ENCODE assay signal across 1 cellular context in the genomic region with DNA sequence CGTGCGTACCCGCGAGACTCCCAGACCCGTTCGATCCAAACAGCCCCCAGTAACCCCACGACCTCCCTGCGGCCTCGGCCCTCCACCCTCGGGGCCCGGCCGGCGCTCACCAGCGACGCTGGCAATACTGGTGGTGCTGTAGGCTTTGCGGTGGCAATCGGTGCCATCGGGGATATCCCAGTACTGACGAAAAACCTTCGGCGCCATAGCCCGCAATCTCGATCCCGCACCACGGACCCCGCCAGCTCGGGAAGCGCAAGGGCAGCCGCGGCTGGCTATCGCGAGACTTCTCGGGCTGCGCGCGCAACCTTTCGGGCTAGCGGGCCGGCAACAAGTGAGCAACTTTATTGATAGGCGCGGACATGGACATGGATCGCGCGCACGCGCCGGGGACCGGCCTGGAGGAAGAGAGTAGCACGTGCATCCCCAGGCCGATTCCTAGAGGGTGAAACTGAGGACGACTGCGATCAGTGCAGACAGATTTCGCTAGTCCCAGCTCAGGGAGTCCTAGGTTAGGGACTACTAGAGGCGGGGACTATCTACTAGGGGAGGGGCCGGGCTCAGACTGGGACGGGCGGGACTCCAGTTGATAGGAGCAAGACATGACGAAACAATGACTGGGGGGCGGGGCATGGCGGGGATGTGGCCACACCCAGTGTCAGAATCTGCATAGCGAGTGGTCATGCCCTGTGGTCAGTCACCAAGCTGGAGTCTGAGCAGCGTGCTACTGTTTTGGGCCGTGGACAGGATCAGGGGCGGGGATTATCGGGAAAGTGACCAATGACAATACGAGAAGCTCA.
TF ChIP-seq lines count a peak whose summit lies in the region.

A gene (minus strand): TSS at position 289 of the 800 bp plus-strand sequence. CDS start 82 bp downstream, at position 207.

TF ChIP-seq in HepG2, 621 proteins besides CTCF, POLR2A, EP300 and RAD21 (continued from another document and continues in another):
- TF ChIP-seq PAX8 (CRISPR knock-in tag; IDR thresholded peaks at IDR 0.05; ENCODE audit: borderline replicate concordance) = 0 out of 2 replicates have a peak, but pooled peaks have one; percentile 17
- TF ChIP-seq NR2F2 (IDR thresholded peaks at IDR 0.05; ENCODE audit: borderline replicate concordance, low read depth) = peak; percentile 49; the same call in 1 of the 2 replicates
- TF ChIP-seq, protein P1, sequence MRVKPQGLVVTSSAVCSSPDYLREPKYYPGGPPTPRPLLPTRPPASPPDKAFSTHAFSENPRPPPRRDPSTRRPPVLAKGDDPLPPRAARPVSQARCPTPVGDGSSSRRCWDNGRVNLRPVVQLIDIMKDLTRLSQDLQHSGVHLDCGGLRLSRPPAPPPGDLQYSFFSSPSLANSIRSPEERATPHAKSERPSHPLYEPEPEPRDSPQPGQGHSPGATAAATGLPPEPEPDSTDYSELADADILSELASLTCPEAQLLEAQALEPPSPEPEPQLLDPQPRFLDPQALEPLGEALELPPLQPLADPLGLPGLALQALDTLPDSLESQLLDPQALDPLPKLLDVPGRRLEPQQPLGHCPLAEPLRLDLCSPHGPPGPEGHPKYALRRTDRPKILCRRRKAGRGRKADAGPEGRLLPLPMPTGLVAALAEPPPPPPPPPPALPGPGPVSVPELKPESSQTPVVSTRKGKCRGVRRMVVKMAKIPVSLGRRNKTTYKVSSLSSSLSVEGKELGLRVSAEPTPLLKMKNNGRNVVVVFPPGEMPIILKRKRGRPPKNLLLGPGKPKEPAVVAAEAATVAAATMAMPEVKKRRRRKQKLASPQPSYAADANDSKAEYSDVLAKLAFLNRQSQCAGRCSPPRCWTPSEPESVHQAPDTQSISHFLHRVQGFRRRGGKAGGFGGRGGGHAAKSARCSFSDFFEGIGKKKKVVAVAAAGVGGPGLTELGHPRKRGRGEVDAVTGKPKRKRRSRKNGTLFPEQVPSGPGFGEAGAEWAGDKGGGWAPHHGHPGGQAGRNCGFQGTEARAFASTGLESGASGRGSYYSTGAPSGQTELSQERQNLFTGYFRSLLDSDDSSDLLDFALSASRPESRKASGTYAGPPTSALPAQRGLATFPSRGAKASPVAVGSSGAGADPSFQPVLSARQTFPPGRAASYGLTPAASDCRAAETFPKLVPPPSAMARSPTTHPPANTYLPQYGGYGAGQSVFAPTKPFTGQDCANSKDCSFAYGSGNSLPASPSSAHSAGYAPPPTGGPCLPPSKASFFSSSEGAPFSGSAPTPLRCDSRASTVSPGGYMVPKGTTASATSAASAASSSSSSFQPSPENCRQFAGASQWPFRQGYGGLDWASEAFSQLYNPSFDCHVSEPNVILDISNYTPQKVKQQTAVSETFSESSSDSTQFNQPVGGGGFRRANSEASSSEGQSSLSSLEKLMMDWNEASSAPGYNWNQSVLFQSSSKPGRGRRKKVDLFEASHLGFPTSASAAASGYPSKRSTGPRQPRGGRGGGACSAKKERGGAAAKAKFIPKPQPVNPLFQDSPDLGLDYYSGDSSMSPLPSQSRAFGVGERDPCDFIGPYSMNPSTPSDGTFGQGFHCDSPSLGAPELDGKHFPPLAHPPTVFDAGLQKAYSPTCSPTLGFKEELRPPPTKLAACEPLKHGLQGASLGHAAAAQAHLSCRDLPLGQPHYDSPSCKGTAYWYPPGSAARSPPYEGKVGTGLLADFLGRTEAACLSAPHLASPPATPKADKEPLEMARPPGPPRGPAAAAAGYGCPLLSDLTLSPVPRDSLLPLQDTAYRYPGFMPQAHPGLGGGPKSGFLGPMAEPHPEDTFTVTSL (CRISPR knock-in tag; IDR thresholded peaks at IDR 0.05; ENCODE audit: borderline replicate concordance) = peak; percentile 74; the same call in 1 of the 2 replicates
- TF ChIP-seq MED8 (CRISPR knock-in tag; IDR thresholded peaks at IDR 0.05; ENCODE audit: insufficient replicate concordance) = peak; percentile 74
- TF ChIP-seq, protein P2, sequence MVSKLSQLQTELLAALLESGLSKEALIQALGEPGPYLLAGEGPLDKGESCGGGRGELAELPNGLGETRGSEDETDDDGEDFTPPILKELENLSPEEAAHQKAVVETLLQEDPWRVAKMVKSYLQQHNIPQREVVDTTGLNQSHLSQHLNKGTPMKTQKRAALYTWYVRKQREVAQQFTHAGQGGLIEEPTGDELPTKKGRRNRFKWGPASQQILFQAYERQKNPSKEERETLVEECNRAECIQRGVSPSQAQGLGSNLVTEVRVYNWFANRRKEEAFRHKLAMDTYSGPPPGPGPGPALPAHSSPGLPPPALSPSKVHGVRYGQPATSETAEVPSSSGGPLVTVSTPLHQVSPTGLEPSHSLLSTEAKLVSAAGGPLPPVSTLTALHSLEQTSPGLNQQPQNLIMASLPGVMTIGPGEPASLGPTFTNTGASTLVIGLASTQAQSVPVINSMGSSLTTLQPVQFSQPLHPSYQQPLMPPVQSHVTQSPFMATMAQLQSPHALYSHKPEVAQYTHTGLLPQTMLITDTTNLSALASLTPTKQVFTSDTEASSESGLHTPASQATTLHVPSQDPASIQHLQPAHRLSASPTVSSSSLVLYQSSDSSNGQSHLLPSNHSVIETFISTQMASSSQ (IDR thresholded peaks at IDR 0.05; ENCODE audit: low read depth) = peak; percentile 50; the same call in 1 of the 2 replicates
- TF ChIP-seq, protein P2 (CRISPR knock-in tag; IDR thresholded peaks at IDR 0.05; ENCODE audit: borderline replicate concordance) = peak; percentile 85
- TF ChIP-seq, protein P3, sequence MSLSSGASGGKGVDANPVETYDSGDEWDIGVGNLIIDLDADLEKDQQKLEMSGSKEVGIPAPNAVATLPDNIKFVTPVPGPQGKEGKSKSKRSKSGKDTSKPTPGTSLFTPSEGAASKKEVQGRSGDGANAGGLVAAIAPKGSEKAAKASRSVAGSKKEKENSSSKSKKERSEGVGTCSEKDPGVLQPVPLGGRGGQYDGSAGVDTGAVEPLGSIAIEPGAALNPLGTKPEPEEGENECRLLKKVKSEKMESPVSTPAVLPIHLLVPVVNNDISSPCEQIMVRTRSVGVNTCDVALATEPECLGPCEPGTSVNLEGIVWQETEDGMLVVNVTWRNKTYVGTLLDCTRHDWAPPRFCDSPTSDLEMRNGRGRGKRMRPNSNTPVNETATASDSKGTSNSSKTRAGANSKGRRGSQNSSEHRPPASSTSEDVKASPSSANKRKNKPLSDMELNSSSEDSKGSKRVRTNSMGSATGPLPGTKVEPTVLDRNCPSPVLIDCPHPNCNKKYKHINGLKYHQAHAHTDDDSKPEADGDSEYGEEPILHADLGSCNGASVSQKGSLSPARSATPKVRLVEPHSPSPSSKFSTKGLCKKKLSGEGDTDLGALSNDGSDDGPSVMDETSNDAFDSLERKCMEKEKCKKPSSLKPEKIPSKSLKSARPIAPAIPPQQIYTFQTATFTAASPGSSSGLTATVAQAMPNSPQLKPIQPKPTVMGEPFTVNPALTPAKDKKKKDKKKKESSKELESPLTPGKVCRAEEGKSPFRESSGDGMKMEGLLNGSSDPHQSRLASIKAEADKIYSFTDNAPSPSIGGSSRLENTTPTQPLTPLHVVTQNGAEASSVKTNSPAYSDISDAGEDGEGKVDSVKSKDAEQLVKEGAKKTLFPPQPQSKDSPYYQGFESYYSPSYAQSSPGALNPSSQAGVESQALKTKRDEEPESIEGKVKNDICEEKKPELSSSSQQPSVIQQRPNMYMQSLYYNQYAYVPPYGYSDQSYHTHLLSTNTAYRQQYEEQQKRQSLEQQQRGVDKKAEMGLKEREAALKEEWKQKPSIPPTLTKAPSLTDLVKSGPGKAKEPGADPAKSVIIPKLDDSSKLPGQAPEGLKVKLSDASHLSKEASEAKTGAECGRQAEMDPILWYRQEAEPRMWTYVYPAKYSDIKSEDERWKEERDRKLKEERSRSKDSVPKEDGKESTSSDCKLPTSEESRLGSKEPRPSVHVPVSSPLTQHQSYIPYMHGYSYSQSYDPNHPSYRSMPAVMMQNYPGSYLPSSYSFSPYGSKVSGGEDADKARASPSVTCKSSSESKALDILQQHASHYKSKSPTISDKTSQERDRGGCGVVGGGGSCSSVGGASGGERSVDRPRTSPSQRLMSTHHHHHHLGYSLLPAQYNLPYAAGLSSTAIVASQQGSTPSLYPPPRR (CRISPR knock-in tag; IDR thresholded peaks at IDR 0.05; ENCODE audit: borderline replicate concordance) = peak; percentile 78; the same call in 1 of the 2 replicates
- TF ChIP-seq ZNF337 (CRISPR knock-in tag; IDR thresholded peaks at IDR 0.05; ENCODE audit: borderline replicate concordance, low read depth) = peak; percentile 58; the same call in 1 of the 2 replicates
- TF ChIP-seq SP4 (CRISPR knock-in tag; IDR thresholded peaks at IDR 0.05) = peak; percentile 94
- 0 out of 2 replicates have a peak, but pooled peaks have one; percentile 43 for TF ChIP-seq ZNF335 (CRISPR knock-in tag; IDR thresholded peaks at IDR 0.05)
- TF ChIP-seq, protein P4, sequence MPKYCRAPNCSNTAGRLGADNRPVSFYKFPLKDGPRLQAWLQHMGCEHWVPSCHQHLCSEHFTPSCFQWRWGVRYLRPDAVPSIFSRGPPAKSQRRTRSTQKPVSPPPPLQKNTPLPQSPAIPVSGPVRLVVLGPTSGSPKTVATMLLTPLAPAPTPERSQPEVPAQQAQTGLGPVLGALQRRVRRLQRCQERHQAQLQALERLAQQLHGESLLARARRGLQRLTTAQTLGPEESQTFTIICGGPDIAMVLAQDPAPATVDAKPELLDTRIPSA (CRISPR knock-in tag; IDR thresholded peaks at IDR 0.05; ENCODE audit: borderline replicate concordance) = no peak
- TF ChIP-seq ZNF724P (CRISPR knock-in tag; IDR thresholded peaks at IDR 0.05; ENCODE audit: borderline replicate concordance) = no peak; the same call in 1 of the 2 replicates
- TF ChIP-seq ZNF382 (CRISPR knock-in tag; IDR thresholded peaks at IDR 0.05; ENCODE audit: borderline replicate concordance) = no peak
- TF ChIP-seq ZEB1 (IDR thresholded peaks at IDR 0.05; ENCODE audit: insufficient replicate concordance, low read depth) = no peak
- TF ChIP-seq ZNF598 (CRISPR knock-in tag; IDR thresholded peaks at IDR 0.05; ENCODE audit: borderline replicate concordance) = 0 out of 2 replicates have a peak, but pooled peaks have one; percentile 62
- TF ChIP-seq DPF2 (CRISPR knock-in tag; IDR thresholded peaks at IDR 0.05; ENCODE audit: borderline replicate concordance, low read depth) = no peak
- no peak for TF ChIP-seq ZSCAN9 (CRISPR knock-in tag; IDR thresholded peaks at IDR 0.05; ENCODE audit: borderline replicate concordance)
- no peak for TF ChIP-seq ARID2 (CRISPR knock-in tag; IDR thresholded peaks at IDR 0.05; ENCODE audit: borderline replicate concordance)
- no peak; the same call in 1 of the 2 replicates for TF ChIP-seq TSC22D2 (CRISPR knock-in tag; IDR thresholded peaks at IDR 0.05; ENCODE audit: borderline replicate concordance)
- peak; percentile 63; the same call in 1 of the 2 replicates for TF ChIP-seq DNMT3B (CRISPR knock-in tag; conservative IDR thresholded peaks at IDR 0.05)
- TF ChIP-seq, protein P5, sequence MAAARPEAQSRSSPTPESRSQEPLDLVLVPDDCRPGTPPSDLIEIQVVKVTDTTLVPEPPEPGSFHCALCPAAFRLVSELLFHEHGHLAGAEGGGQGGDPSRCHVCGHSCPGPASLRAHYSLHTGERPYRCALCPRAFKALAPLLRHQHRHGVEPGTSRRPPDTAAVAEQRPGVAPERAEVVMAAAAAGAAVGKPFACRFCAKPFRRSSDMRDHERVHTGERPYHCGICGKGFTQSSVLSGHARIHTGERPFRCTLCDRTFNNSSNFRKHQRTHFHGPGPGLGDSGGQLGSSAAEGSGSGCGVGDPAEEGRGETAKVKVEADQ (CRISPR knock-in tag; IDR thresholded peaks at IDR 0.05; ENCODE audit: borderline replicate concordance) = peak; percentile 88; the same call in 1 of the 2 replicates
- peak; percentile 94 for TF ChIP-seq KMT2A (CRISPR knock-in tag; IDR thresholded peaks at IDR 0.05)
- TF ChIP-seq ZNF672 (CRISPR knock-in tag; IDR thresholded peaks at IDR 0.05) = no peak
- 0 out of 2 replicates have a peak, but pooled peaks have one; percentile 35 for TF ChIP-seq ZNF451 (CRISPR knock-in tag; IDR thresholded peaks at IDR 0.05)
- no peak for TF ChIP-seq NFE2 (CRISPR knock-in tag; IDR thresholded peaks at IDR 0.05)
